Comparison of ENCODE assay signal across 4 cellular contexts in genomic region chr16:14773654-14774053, GRCh38. TPM values are rescaled to one million over a fixed set of nuclear protein-coding genes. Genes with fewer than 3 reads are reported as not detected.
"Had no signal": no experiment of that assay in that cellular context is flagged by ENCODE, and none has a peak within 500 bp of the region (broad histone marks: within the 10 kb centered on the region; RNA-seq: fewer than 3 reads in every experiment).

No MANE protein-coding gene starts in this region.

RNA-seq across cellular contexts. Expression of gene NPIPA2, which starts 31.3 kb away (rescaled TPM):
- total RNA-seq: HT-29, HT1080, IMR-90 had no signal
- polyA plus RNA-seq: IgD-negative memory B cell had no signal
